4 cellular contexts compared by ENCODE assay signal in the genomic region with DNA sequence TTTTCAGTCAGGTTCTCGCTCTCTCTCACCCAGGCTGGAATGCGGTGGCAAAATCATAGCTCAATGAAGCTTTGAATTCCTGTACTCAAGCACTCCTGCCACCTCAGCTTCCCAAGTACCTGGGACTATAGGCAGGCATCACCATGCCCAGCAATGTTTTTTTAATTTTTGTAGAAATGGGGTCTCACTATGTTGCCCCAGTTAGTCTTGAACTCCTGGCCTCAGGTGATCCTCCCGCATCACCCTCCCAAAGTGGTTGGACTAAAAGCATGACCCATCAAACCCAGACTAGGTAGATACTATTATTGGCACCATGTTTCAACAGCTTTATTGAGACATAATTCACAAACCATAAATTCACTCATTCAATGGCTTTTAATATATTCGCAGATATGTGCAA.
TF ChIP-seq lines count a peak whose summit lies in the region.

No MANE protein-coding gene starts in this region.

TF ChIP-seq in HepG2, 621 proteins besides CTCF, POLR2A, EP300 and RAD21:
- TF ChIP-seq ZNF121 (CRISPR knock-in tag; IDR thresholded peaks at IDR 0.05): peak; percentile 62
- TF ChIP-seq PITX1 (CRISPR knock-in tag; IDR thresholded peaks at IDR 0.05): no peak

TF ChIP-seq in HEK293, 187 proteins besides CTCF, POLR2A, EP300 and RAD21:
- TF ChIP-seq ZNF621 (tag by site-specific recombination; IDR thresholded peaks at IDR 0.05): no peak
- TF ChIP-seq ZNF121 (tag by site-specific recombination; IDR thresholded peaks at IDR 0.05): 0 out of 2 replicates have a peak, but pooled peaks have one; percentile 21
- TF ChIP-seq, protein P1, sequence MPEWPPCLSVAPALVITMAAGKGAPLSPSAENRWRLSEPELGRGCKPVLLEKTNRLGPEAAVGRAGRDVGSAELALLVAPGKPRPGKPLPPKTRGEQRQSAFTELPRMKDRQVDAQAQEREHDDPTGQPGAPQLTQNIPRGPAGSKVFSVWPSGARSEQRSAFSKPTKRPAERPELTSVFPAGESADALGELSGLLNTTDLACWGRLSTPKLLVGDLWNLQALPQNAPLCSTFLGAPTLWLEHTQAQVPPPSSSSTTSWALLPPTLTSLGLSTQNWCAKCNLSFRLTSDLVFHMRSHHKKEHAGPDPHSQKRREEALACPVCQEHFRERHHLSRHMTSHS (tag by site-specific recombination; IDR thresholded peaks at IDR 0.05): no peak
- TF ChIP-seq EGR2 (tag by site-specific recombination; IDR thresholded peaks at IDR 0.05; ENCODE audit: low read depth): no peak
- TF ChIP-seq ZNF335 (tag by site-specific recombination; conservative IDR thresholded peaks at IDR 0.05): no peak
- no peak for TF ChIP-seq ZNF571 (tag by site-specific recombination; IDR thresholded peaks at IDR 0.05)
- TF ChIP-seq GLI4 (tag by site-specific recombination; IDR thresholded peaks at IDR 0.05): no peak
- TF ChIP-seq ZBTB8A (tag by site-specific recombination; IDR thresholded peaks at IDR 0.05): no peak

TF ChIP-seq in WTC11, 78 proteins besides CTCF, POLR2A, EP300 and RAD21:
- TF ChIP-seq ZNF263 (CRISPR knock-in tag; IDR thresholded peaks at IDR 0.05; ENCODE audit: low read depth) (no peak), ZNF121 (CRISPR knock-in tag; IDR thresholded peaks at IDR 0.05) (0 out of 2 replicates have a peak, but pooled peaks have one; percentile 8)

TF ChIP-seq in K562, 482 proteins besides CTCF, POLR2A, EP300 and RAD21:
- TF ChIP-seq NFIC (IDR thresholded peaks at IDR 0.05) (no peak), ZKSCAN3 (CRISPR knock-in tag; IDR thresholded peaks at IDR 0.05) (no peak), ZFX (CRISPR knock-in tag; IDR thresholded peaks at IDR 0.05) (no peak), ZNF121 (CRISPR knock-in tag; conservative IDR thresholded peaks at IDR 0.05) (peak; percentile 59), NONO (IDR thresholded peaks at IDR 0.05; ENCODE audit: low read depth in 2 of 2, low read length in 1 of 2) (no peak)
